Comparison of ENCODE assay signal across 22 cellular contexts in genomic region chr22:50205781-50206569, GRCh38. TPM values are rescaled to one million over a fixed set of nuclear protein-coding genes. Genes with fewer than 3 reads are reported as not detected.
DNase-seq lines count a peak whose midpoint lies in the region; ATAC-seq, FAIRE-seq and TF ChIP-seq lines count a peak whose summit lies in the region.
"Had no signal": no experiment of that assay in that cellular context is flagged by ENCODE, and none has a peak within 500 bp of the region (broad histone marks: within the 10 kb centered on the region; RNA-seq: fewer than 3 reads in every experiment).

No MANE protein-coding gene starts in this region.

- POLR2A ChIA-PET in RWPE1 (lab: Yijun Ruan, JAX; ENCODE audit: low non-redundant PET) (no interaction called here), HepG2 (lab: Yijun Ruan, JAX) (interaction anchor here (0.7 to 1.2 kb wide), 2 partner anchors 22 to 61 kb away, joined by 3 read pairs; no protein-coding TSS in a partner anchor)

- intact Hi-C loops in HepG2 (cut with micrococcal nuclease; ENCODE audit: unreplicated experiment) = no loop called here

- H3K36me3 ChIP-seq in BLaER1 (peaks cover 57% of the 10 kb centered on the region), HepG2 (replicated peaks in 1 of 2; ENCODE audit: control insufficient read depth in 1 of 2, insufficient read depth in 2 of 2, low read length in 2 of 2) (peaks cover 4 to 26% of the 10 kb centered on the region in 2 experiments; a peak in 4 of 5 replicates)

- peaks cover 14% of the 10 kb centered on the region for H3K79me2 ChIP-seq in HepG2 (ENCODE audit: insufficient read depth, low read length)

- H3K4me1 ChIP-seq in BLaER1 (peaks cover 88% of the 10 kb centered on the region), HepG2 (ENCODE audit: insufficient read depth, low read length) (peaks cover 36% of the 10 kb centered on the region)
- H3K4me1 ChIP-seq: HAP-1 had no signal

- H3K4me2 ChIP-seq in BLaER1 = peak overlapping the region; percentile 79
- no peak overlapping the region for H3K4me2 ChIP-seq in HepG2 (ENCODE audit: low read depth, low read length)

- H3K9me3 ChIP-seq in BLaER1 (no peaks in the 10 kb centered on the region), HepG2 (ENCODE audit: low read length) (no peaks in the 10 kb centered on the region)
- H3K9me3 ChIP-seq: HAP-1, pancreas, tibial artery had no signal

- no peak for TF ChIP-seq POLR2A in HepG2 (IDR thresholded peaks at IDR 0.05; ENCODE audit: insufficient read depth in 1 of 2, low read depth in 2 of 2, low read length in 2 of 2)

- H3K4me3 ChIP-seq in BLaER1 (no peak overlapping the region), HepG2 (replicated peaks in 1 of 3; ENCODE audit: insufficient read depth in 1 of 3, low read depth in 2 of 3, low read length in 3 of 3) (no peak overlapping the region)
- H3K4me3 ChIP-seq: HAP-1, pancreas, SK-N-MC, tibial artery had no signal

- no TSS peak for BruUV-seq in HepG2 (replicated peaks; lab: Mats Ljungman, UMichigan)

- no peak for FAIRE-seq in HepG2 (lab: Jason Lieb, UNC)
- FAIRE-seq: astrocyte, GM12891, pancreas had no signal

- peak overlapping the region; percentile 15 for H3K9ac ChIP-seq in BLaER1
- H3K9ac ChIP-seq in HepG2 (ENCODE audit: insufficient read depth, low read depth, low read length) = no peak overlapping the region

- in situ Hi-C loops in HepG2 (cut with HindIII; ENCODE audit: extremely low pct_ligation_motif_present, low pct_unique_long_range_greater_than_20kb) = loop anchor here (5.0 kb wide), 1 partner anchor 59 kb away; no protein-coding TSS in a partner anchor

- H2AFZ ChIP-seq in HepG2 (ENCODE audit: low read length) = no peak overlapping the region

- no peak for DNase-seq in RWPE1 (ENCODE audit: low spot score)
- no peak for DNase-seq in HepG2 (ENCODE audit: low spot score)
- DNase-seq in activated gamma-delta T cell treated with Interleukin-2 at 50 U/mL for 16 hours = no peak
- DNase-seq: activated B cell treated with CpG ODN at 0.5 μM for 24 hours; activated CD4-positive, alpha-beta memory T cell treated with anti-CD3 and anti-CD28 coated beads for 36 hours; activated naive CD4-positive, alpha-beta T cell treated with anti-CD3 and anti-CD28 coated beads for 36 hours; CD8-positive, alpha-beta T cell; immature natural killer cell; naive B cell; NCI-H1694; NCI-H2227 treated with DMSO at 0.1 percent for 48 hours; stimulated activated naive CD4-positive, alpha-beta T cell treated with Interleukin-2 at 50 U/mL for 16 hours; tibial artery had no signal

- CTCF ChIA-PET in RWPE1 (lab: Yijun Ruan, JAX) (interaction anchor here (0.5 kb wide), 1 partner anchor 22 kb away, joined by 3 read pairs; no protein-coding TSS in a partner anchor), HepG2 (lab: Yijun Ruan, JAX; ENCODE audit: low intra/inter-chr PET ratio, low total read pairs) (no interaction called here)

- no peak for TF ChIP-seq EP300 in HepG2 (IDR thresholded peaks at IDR 0.05; ENCODE audit: low read depth in 2 of 2, low read length in 2 of 2)
- TF ChIP-seq EP300 in HepG2 (CRISPR knock-in tag; IDR thresholded peaks at IDR 0.05; ENCODE audit: borderline replicate concordance) = no peak

- WGBS in HepG2 (ENCODE audit: low lambda C conversion rate) = 97% methylated on average over 27 of the region's 45 CpGs

- no peak for ATAC-seq in HepG2
- ATAC-seq in HG03520 (IDR thresholded peaks at IDR 0.05; ENCODE audit: unreplicated experiment) = no peak
- ATAC-seq in HG03442 (IDR thresholded peaks at IDR 0.05; ENCODE audit: unreplicated experiment) = no peak
- ATAC-seq: CD8-positive, alpha-beta T cell had no signal

- peak overlapping the region; percentile 42 for H3K27ac ChIP-seq in BLaER1
- H3K27ac ChIP-seq in RWPE1 = peak overlapping the region; percentile 42
- no peak overlapping the region for H3K27ac ChIP-seq in HepG2 (ENCODE audit: extremely low read length, insufficient read depth, low read length)
- H3K27ac ChIP-seq: HL-60, pancreas, SK-N-MC, tibial artery had no signal

- no peak for TF ChIP-seq CTCF in RWPE1 (conservative IDR thresholded peaks at IDR 0.05; ENCODE audit: low read depth)
- TF ChIP-seq CTCF in HepG2 (CRISPR knock-in tag; IDR thresholded peaks at IDR 0.05) = no peak

- H4K20me1 ChIP-seq in BLaER1 (peaks cover 99% of the 10 kb centered on the region), HepG2 (ENCODE audit: insufficient read depth, low read length) (peaks cover 11% of the 10 kb centered on the region)

- no peaks in the 10 kb centered on the region for H3K27me3 ChIP-seq in BLaER1
- no peaks in the 10 kb centered on the region for H3K27me3 ChIP-seq in HepG2 (ENCODE audit: control insufficient read depth in 1 of 2, insufficient read depth in 2 of 2, low read length in 2 of 2)
- H3K27me3 ChIP-seq: pancreas, tibial artery had no signal

- TF ChIP-seq RAD21 in HepG2 (CRISPR knock-in tag; IDR thresholded peaks at IDR 0.05) = no peak

RNA-seq across cellular contexts. Expression of gene SELENOO, which starts 5.2 kb away (rescaled TPM):
- 12.5 and 19.0 TPM in 2 replicates for total RNA-seq in HepG2 (2016; rRNA removed; fragmentation: Illumina TruSeq; extraction: Trizol)
- 2.8 and 3.8 TPM in 2 replicates for total RNA-seq in HepG2 (2016; cell fraction: cytosol; rRNA removed; fragmentation: Illumina TruSeq; extraction: Trizol; ENCODE audit: low read depth)
- total RNA-seq in HepG2 (2016; cell fraction: insoluble cytoplasmic fraction; rRNA removed; fragmentation: Illumina TruSeq; extraction: Trizol) = 9.4 and 19.8 TPM in 2 replicates
- total RNA-seq in HepG2 (2016; cell fraction: membrane; rRNA removed; fragmentation: Illumina TruSeq; extraction: Trizol) = 6.0 and 7.6 TPM in 2 replicates
- total RNA-seq in HepG2 (2016; cell fraction: nucleus; rRNA removed; fragmentation: Illumina TruSeq; extraction: Trizol) = 18.8 and 19.9 TPM in 2 replicates
- polyA plus RNA-seq in HepG2 (2011; rRNA removed) = 14.4 and 18.7 TPM in 2 replicates
- polyA plus RNA-seq in HepG2 (2011; cell fraction: cytosol; rRNA removed) = 10.0 and 18.1 TPM in 2 replicates
- 88.6 and 104 TPM in 2 replicates for polyA plus RNA-seq in HepG2 (2011; cell fraction: nucleus; rRNA removed)
- 10.9 and 17.7 TPM in 2 replicates for polyA plus RNA-seq in HepG2 (2012)
- polyA plus RNA-seq in HepG2 (2016; cell fraction: cytosol; fragmentation: Illumina TruSeq; extraction: Trizol; ENCODE audit: low read depth) = 3.5 and 4.0 TPM in 2 replicates
- polyA plus RNA-seq in HepG2 (2016; cell fraction: insoluble cytoplasmic fraction; fragmentation: Illumina TruSeq; extraction: Trizol; ENCODE audit: low read depth) = 9.5 and 12.3 TPM in 2 replicates
- 4.9 and 5.3 TPM in 2 replicates for polyA plus RNA-seq in HepG2 (2016; cell fraction: membrane; fragmentation: Illumina TruSeq; extraction: Trizol; ENCODE audit: low read depth)
- polyA plus RNA-seq in HepG2 (2016; cell fraction: nucleus; fragmentation: Illumina TruSeq; extraction: Trizol; ENCODE audit: insufficient read depth, low read depth) = 54.2 and 57.7 TPM in 2 replicates
- 9.7 and 16.7 TPM in 2 replicates for polyA minus RNA-seq in HepG2 (2011; rRNA and poly(A)+ RNA removed; ENCODE audit: low replicate concordance)
- polyA minus RNA-seq in HepG2 (2011; cell fraction: cytosol; rRNA and poly(A)+ RNA removed) = 6.4 and 6.9 TPM in 2 replicates
- polyA minus RNA-seq in HepG2 (2011; cell fraction: nucleus; rRNA and poly(A)+ RNA removed) = 7.5 and 7.7 TPM in 2 replicates

RNA-seq across cellular contexts. Expression of gene TRABD, which starts 20.3 kb away (rescaled TPM):
- total RNA-seq in HepG2 (2016; rRNA removed; fragmentation: Illumina TruSeq; extraction: Trizol) = 16.2 and 21.5 TPM in 2 replicates
- total RNA-seq in HepG2 (2016; cell fraction: cytosol; rRNA removed; fragmentation: Illumina TruSeq; extraction: Trizol; ENCODE audit: low read depth) = 8.1 and 8.5 TPM in 2 replicates
- total RNA-seq in HepG2 (2016; cell fraction: insoluble cytoplasmic fraction; rRNA removed; fragmentation: Illumina TruSeq; extraction: Trizol) = 14.1 and 20.1 TPM in 2 replicates
- total RNA-seq in HepG2 (2016; cell fraction: membrane; rRNA removed; fragmentation: Illumina TruSeq; extraction: Trizol) = 15.9 and 17.7 TPM in 2 replicates
- total RNA-seq in HepG2 (2016; cell fraction: nucleus; rRNA removed; fragmentation: Illumina TruSeq; extraction: Trizol) = 12.3 and 17.7 TPM in 2 replicates
- polyA plus RNA-seq in HepG2 (2011; rRNA removed) = 28.9 and 36.8 TPM in 2 replicates
- polyA plus RNA-seq in HepG2 (2011; cell fraction: cytosol; rRNA removed) = 15.8 and 28.0 TPM in 2 replicates
- 241 and 327 TPM in 2 replicates for polyA plus RNA-seq in HepG2 (2011; cell fraction: nucleus; rRNA removed)
- 19.6 and 35.2 TPM in 2 replicates for polyA plus RNA-seq in HepG2 (2012)
- 10.4 and 11.2 TPM in 2 replicates for polyA plus RNA-seq in HepG2 (2016; cell fraction: cytosol; fragmentation: Illumina TruSeq; extraction: Trizol; ENCODE audit: low read depth)
- 19.9 and 22.8 TPM in 2 replicates for polyA plus RNA-seq in HepG2 (2016; cell fraction: insoluble cytoplasmic fraction; fragmentation: Illumina TruSeq; extraction: Trizol; ENCODE audit: low read depth)
- polyA plus RNA-seq in HepG2 (2016; cell fraction: membrane; fragmentation: Illumina TruSeq; extraction: Trizol; ENCODE audit: low read depth) = 15.2 and 16.9 TPM in 2 replicates
- polyA plus RNA-seq in HepG2 (2016; cell fraction: nucleus; fragmentation: Illumina TruSeq; extraction: Trizol; ENCODE audit: insufficient read depth, low read depth) = 56.6 and 60.9 TPM in 2 replicates
- 22.4 and 30.1 TPM in 2 replicates for polyA minus RNA-seq in HepG2 (2011; rRNA and poly(A)+ RNA removed; ENCODE audit: low replicate concordance)
- 9.7 and 11.7 TPM in 2 replicates for polyA minus RNA-seq in HepG2 (2011; cell fraction: cytosol; rRNA and poly(A)+ RNA removed)
- polyA minus RNA-seq in HepG2 (2011; cell fraction: nucleus; rRNA and poly(A)+ RNA removed) = 14.4 and 18.2 TPM in 2 replicates

RNA-seq across cellular contexts. Expression of gene PANX2, which starts 35.4 kb away (rescaled TPM):
- total RNA-seq in HepG2 (2016; rRNA removed; fragmentation: Illumina TruSeq; extraction: Trizol) = 0.15 and 0.58 TPM in 2 replicates
- 0.20 and 0.35 TPM in 2 replicates for total RNA-seq in HepG2 (2016; cell fraction: cytosol; rRNA removed; fragmentation: Illumina TruSeq; extraction: Trizol; ENCODE audit: low read depth)
- 0.19 TPM in 2 replicates for total RNA-seq in HepG2 (2016; cell fraction: insoluble cytoplasmic fraction; rRNA removed; fragmentation: Illumina TruSeq; extraction: Trizol)
- 1.1 and 1.4 TPM in 2 replicates for total RNA-seq in HepG2 (2016; cell fraction: membrane; rRNA removed; fragmentation: Illumina TruSeq; extraction: Trizol)
- 0.47 and 0.56 TPM in 2 replicates for total RNA-seq in HepG2 (2016; cell fraction: nucleus; rRNA removed; fragmentation: Illumina TruSeq; extraction: Trizol)
- 1.1 TPM in 2 replicates for polyA plus RNA-seq in HepG2 (2011; rRNA removed)
- 0.99 and 1.7 TPM in 2 replicates for polyA plus RNA-seq in HepG2 (2011; cell fraction: cytosol; rRNA removed)
- polyA plus RNA-seq in HepG2 (2011; cell fraction: nucleus; rRNA removed) = 2.5 and 4.2 TPM in 2 replicates
- polyA plus RNA-seq in HepG2 (2012) = 1.6 and 3.8 TPM in 2 replicates
- 1.3 and 1.4 TPM in 2 replicates for polyA plus RNA-seq in HepG2 (2016; cell fraction: cytosol; fragmentation: Illumina TruSeq; extraction: Trizol; ENCODE audit: low read depth)
- polyA plus RNA-seq in HepG2 (2016; cell fraction: insoluble cytoplasmic fraction; fragmentation: Illumina TruSeq; extraction: Trizol; ENCODE audit: low read depth) = 1.1 and 1.4 TPM in 2 replicates
- 2.9 and 3.6 TPM in 2 replicates for polyA plus RNA-seq in HepG2 (2016; cell fraction: membrane; fragmentation: Illumina TruSeq; extraction: Trizol; ENCODE audit: low read depth)
- 2.0 and 2.3 TPM in 2 replicates for polyA plus RNA-seq in HepG2 (2016; cell fraction: nucleus; fragmentation: Illumina TruSeq; extraction: Trizol; ENCODE audit: insufficient read depth, low read depth)
- polyA minus RNA-seq in HepG2 (2011; rRNA and poly(A)+ RNA removed; ENCODE audit: low replicate concordance) = 0.78 and 0.84 TPM in 2 replicates
- polyA minus RNA-seq in HepG2 (2011; cell fraction: cytosol; rRNA and poly(A)+ RNA removed) = 0.30 and 0.79 TPM in 2 replicates
- polyA minus RNA-seq in HepG2 (2011; cell fraction: nucleus; rRNA and poly(A)+ RNA removed) = 0.37 and 0.39 TPM in 2 replicates

RNA-seq across cellular contexts. Expression of gene TUBGCP6, which starts 38.8 kb away (rescaled TPM):
- total RNA-seq in HepG2 (2016; rRNA removed; fragmentation: Illumina TruSeq; extraction: Trizol) = 5.8 and 15.7 TPM in 2 replicates
- total RNA-seq in HepG2 (2016; cell fraction: cytosol; rRNA removed; fragmentation: Illumina TruSeq; extraction: Trizol; ENCODE audit: low read depth) = 3.8 and 4.4 TPM in 2 replicates
- 4.6 and 17.4 TPM in 2 replicates for total RNA-seq in HepG2 (2016; cell fraction: insoluble cytoplasmic fraction; rRNA removed; fragmentation: Illumina TruSeq; extraction: Trizol)
- total RNA-seq in HepG2 (2016; cell fraction: membrane; rRNA removed; fragmentation: Illumina TruSeq; extraction: Trizol) = 4.6 and 5.1 TPM in 2 replicates
- 23.1 and 29.5 TPM in 2 replicates for total RNA-seq in HepG2 (2016; cell fraction: nucleus; rRNA removed; fragmentation: Illumina TruSeq; extraction: Trizol)
- 14.6 and 23.7 TPM in 2 replicates for polyA plus RNA-seq in HepG2 (2011; rRNA removed)
- polyA plus RNA-seq in HepG2 (2011; cell fraction: cytosol; rRNA removed) = 2.6 and 4.8 TPM in 2 replicates
- 276 and 340 TPM in 2 replicates for polyA plus RNA-seq in HepG2 (2011; cell fraction: nucleus; rRNA removed)
- polyA plus RNA-seq in HepG2 (2012) = 13.4 and 15.8 TPM in 2 replicates
- 0.95 and 1.2 TPM in 2 replicates for polyA plus RNA-seq in HepG2 (2016; cell fraction: cytosol; fragmentation: Illumina TruSeq; extraction: Trizol; ENCODE audit: low read depth)
- polyA plus RNA-seq in HepG2 (2016; cell fraction: insoluble cytoplasmic fraction; fragmentation: Illumina TruSeq; extraction: Trizol; ENCODE audit: low read depth) = 3.6 and 4.4 TPM in 2 replicates
- polyA plus RNA-seq in HepG2 (2016; cell fraction: membrane; fragmentation: Illumina TruSeq; extraction: Trizol; ENCODE audit: low read depth) = 0.86 and 2.1 TPM in 2 replicates
- 62.8 and 72.9 TPM in 2 replicates for polyA plus RNA-seq in HepG2 (2016; cell fraction: nucleus; fragmentation: Illumina TruSeq; extraction: Trizol; ENCODE audit: insufficient read depth, low read depth)
- polyA minus RNA-seq in HepG2 (2011; rRNA and poly(A)+ RNA removed; ENCODE audit: low replicate concordance) = 11.6 and 16.8 TPM in 2 replicates
- polyA minus RNA-seq in HepG2 (2011; cell fraction: cytosol; rRNA and poly(A)+ RNA removed) = 2.7 and 4.0 TPM in 2 replicates
- 32.9 and 40.9 TPM in 2 replicates for polyA minus RNA-seq in HepG2 (2011; cell fraction: nucleus; rRNA and poly(A)+ RNA removed)

RNA-seq across cellular contexts. Expression of gene HDAC10, which starts 45.1 kb away (rescaled TPM):
- total RNA-seq in HepG2 (2016; rRNA removed; fragmentation: Illumina TruSeq; extraction: Trizol) = 4.0 and 13.9 TPM in 2 replicates
- total RNA-seq in HepG2 (2016; cell fraction: cytosol; rRNA removed; fragmentation: Illumina TruSeq; extraction: Trizol; ENCODE audit: low read depth) = 7.1 and 8.7 TPM in 2 replicates
- total RNA-seq in HepG2 (2016; cell fraction: insoluble cytoplasmic fraction; rRNA removed; fragmentation: Illumina TruSeq; extraction: Trizol) = 4.1 and 13.9 TPM in 2 replicates
- 4.4 and 4.6 TPM in 2 replicates for total RNA-seq in HepG2 (2016; cell fraction: membrane; rRNA removed; fragmentation: Illumina TruSeq; extraction: Trizol)
- total RNA-seq in HepG2 (2016; cell fraction: nucleus; rRNA removed; fragmentation: Illumina TruSeq; extraction: Trizol) = 23.1 and 23.7 TPM in 2 replicates
- polyA plus RNA-seq in HepG2 (2011; rRNA removed) = 14.9 and 19.7 TPM in 2 replicates
- 1.8 and 3.9 TPM in 2 replicates for polyA plus RNA-seq in HepG2 (2011; cell fraction: cytosol; rRNA removed)
- 257 and 366 TPM in 2 replicates for polyA plus RNA-seq in HepG2 (2011; cell fraction: nucleus; rRNA removed)
- polyA plus RNA-seq in HepG2 (2012) = 15.0 and 23.8 TPM in 2 replicates
- polyA plus RNA-seq in HepG2 (2016; cell fraction: cytosol; fragmentation: Illumina TruSeq; extraction: Trizol; ENCODE audit: low read depth) = 0.86 TPM in 2 replicates
- polyA plus RNA-seq in HepG2 (2016; cell fraction: insoluble cytoplasmic fraction; fragmentation: Illumina TruSeq; extraction: Trizol; ENCODE audit: low read depth) = 3.2 and 5.7 TPM in 2 replicates
- 2.1 TPM in 2 replicates for polyA plus RNA-seq in HepG2 (2016; cell fraction: membrane; fragmentation: Illumina TruSeq; extraction: Trizol; ENCODE audit: low read depth)
- polyA plus RNA-seq in HepG2 (2016; cell fraction: nucleus; fragmentation: Illumina TruSeq; extraction: Trizol; ENCODE audit: insufficient read depth, low read depth) = 72.4 and 82.8 TPM in 2 replicates
- polyA minus RNA-seq in HepG2 (2011; rRNA and poly(A)+ RNA removed; ENCODE audit: low replicate concordance) = 7.7 and 20.9 TPM in 2 replicates
- polyA minus RNA-seq in HepG2 (2011; cell fraction: cytosol; rRNA and poly(A)+ RNA removed) = 3.9 and 4.2 TPM in 2 replicates
- 34.9 and 37.9 TPM in 2 replicates for polyA minus RNA-seq in HepG2 (2011; cell fraction: nucleus; rRNA and poly(A)+ RNA removed)
